7 cellular contexts compared by ENCODE assay signal in genomic region chr10:7711075-7711474, GRCh38. TPM values are rescaled to one million over a fixed set of nuclear protein-coding genes. Genes with fewer than 3 reads are reported as not detected.
"Had no signal": no experiment of that assay in that cellular context is flagged by ENCODE, and none has a peak within 500 bp of the region (broad histone marks: within the 10 kb centered on the region; RNA-seq: fewer than 3 reads in every experiment).

No MANE protein-coding gene starts in this region.

RNA-seq across cellular contexts. Expression of gene ITIH2, which starts 8.0 kb away (rescaled TPM):
- total RNA-seq: GM23248, GM23338, H1, H4, H7, H9, HFFc6 had no signal
- polyA plus RNA-seq: GM23248, H1 had no signal

RNA-seq across cellular contexts. Expression of gene ITIH5, which starts 44.3 kb away (rescaled TPM):
- total RNA-seq: GM23248, HFFc6 had no signal
- polyA plus RNA-seq: GM23248 had no signal
